Comparison of ENCODE assay signal across 1 cellular context in genomic region chr22:37063436-37064420, GRCh38.
TF ChIP-seq lines count a peak whose summit lies in the region.

No MANE protein-coding gene starts in this region.

TF ChIP-seq in SK-N-SH, 30 proteins besides CTCF, POLR2A, EP300 and RAD21 (continued from another document):
- TF ChIP-seq PBX3 (IDR thresholded peaks at IDR 0.05) (no peak), USF1 (IDR thresholded peaks at IDR 0.05; ENCODE audit: borderline replicate concordance, low read depth) (no peak), RXRA (IDR thresholded peaks at IDR 0.05; ENCODE audit: borderline replicate concordance, low read depth) (no peak), IRF3 (IDR thresholded peaks at IDR 0.05; ENCODE audit: low read depth, low read length) (no peak), SIN3A (IDR thresholded peaks at IDR 0.05; ENCODE audit: borderline replicate concordance, low read depth, low read length) (no peak), JUND (IDR thresholded peaks at IDR 0.05) (no peak), GABPA (IDR thresholded peaks at IDR 0.05; ENCODE audit: low read depth) (no peak), NRF1 (IDR thresholded peaks at IDR 0.05; ENCODE audit: low read depth, low read length) (no peak)
